In genomic region chr13:28089065-28089464, GRCh38 we compare ENCODE assay signal across 18 cellular contexts. TPM values are rescaled to one million over a fixed set of nuclear protein-coding genes. Genes with fewer than 3 reads are reported as not detected.
A peak's percentile ranks its signal among the peaks of the same experiment; 100 is the strongest.
DNase-seq lines count a peak whose midpoint lies in the region; ATAC-seq, FAIRE-seq and TF ChIP-seq lines count a peak whose summit lies in the region.
"Had no signal": no experiment of that assay in that cellular context is flagged by ENCODE, and none has a peak within 500 bp of the region (broad histone marks: within the 10 kb centered on the region; RNA-seq: fewer than 3 reads in every experiment).

No MANE protein-coding gene starts in this region.

- H3K36me3 ChIP-seq in body of pancreas (replicated peaks in 1 of 2; ENCODE audit: insufficient read depth in 1 of 2, low read depth in 2 of 2) = no peaks in the 10 kb centered on the region
- H3K36me3 ChIP-seq in pancreas = no peaks in the 10 kb centered on the region
- H3K36me3 ChIP-seq in effector memory CD4-positive, alpha-beta T cell (ENCODE audit: control insufficient read depth, insufficient read depth, low read length) = no peaks in the 10 kb centered on the region
- no peaks in the 10 kb centered on the region for H3K36me3 ChIP-seq in osteoblast (ENCODE audit: insufficient read depth, low read length)
- H3K36me3 ChIP-seq: BLaER1, HAP-1 had no signal

- FAIRE-seq in pancreas (lab: Jason Lieb, UNC) = no peak
- FAIRE-seq: GM19239, HepG2 had no signal

- no peak for TF ChIP-seq POLR2A in body of pancreas (IDR thresholded peaks at IDR 0.05)

- no peak overlapping the region for H2AFZ ChIP-seq in osteoblast (ENCODE audit: low read length)

- TF ChIP-seq CTCF in body of pancreas (IDR thresholded peaks at IDR 0.05) (no peak), pancreas (IDR thresholded peaks at IDR 0.05) (no peak), osteoblast (IDR thresholded peaks at IDR 0.05; ENCODE audit: extremely low read depth, low read depth, low read length) (no peak)

- WGBS in body of pancreas, 2 donors = 0 to 15% methylated on average over 1 of the region's 1 CpG
- WGBS in pancreas, 2 donors = 13% methylated on average over 1 of the region's 1 CpG

- H3K27ac ChIP-seq in body of pancreas = peak overlapping the region in 3 of 4 donors; percentile 19 to 62 (median 49)
- peak overlapping the region in 3 of 4 donors; percentile 2 to 52 (median 33) for H3K27ac ChIP-seq in pancreas
- H3K27ac ChIP-seq in effector memory CD4-positive, alpha-beta T cell (ENCODE audit: insufficient read depth, low read length, poor library complexity, severe bottlenecking) = no peak overlapping the region
- H3K27ac ChIP-seq in osteoblast (ENCODE audit: low read depth, low read length) = no peak overlapping the region
- H3K27ac ChIP-seq: BLaER1 had no signal

- H4K20me1 ChIP-seq in osteoblast (ENCODE audit: insufficient read depth, low read length) = no peaks in the 10 kb centered on the region
- H4K20me1 ChIP-seq: BLaER1 had no signal

- no peaks in the 10 kb centered on the region for H3K9me3 ChIP-seq in body of pancreas
- H3K9me3 ChIP-seq in pancreas = no peaks in the 10 kb centered on the region
- H3K9me3 ChIP-seq in effector memory CD4-positive, alpha-beta T cell (ENCODE audit: control insufficient read depth, low read length) = no peaks in the 10 kb centered on the region
- H3K9me3 ChIP-seq in osteoblast (ENCODE audit: low read depth, low read length) = no peaks in the 10 kb centered on the region
- H3K9me3 ChIP-seq: HAP-1 had no signal

- no peaks in the 10 kb centered on the region for H3K79me2 ChIP-seq in osteoblast (ENCODE audit: insufficient read depth, low read length)

- peaks cover 22% of the 10 kb centered on the region for H3K4me1 ChIP-seq in body of pancreas
- H3K4me1 ChIP-seq in pancreas = peaks cover 3 to 5% (median 4%) of the 10 kb centered on the region in 3 donors
- no peaks in the 10 kb centered on the region for H3K4me1 ChIP-seq in effector memory CD4-positive, alpha-beta T cell (ENCODE audit: control insufficient read depth, insufficient read depth, low read length, poor library complexity, severe bottlenecking)
- H3K4me1 ChIP-seq in osteoblast (ENCODE audit: insufficient read depth, low read length) = no peaks in the 10 kb centered on the region
- H3K4me1 ChIP-seq: HAP-1 had no signal

- intact Hi-C loops in body of pancreas (cut with DNase I) (no loop called here), pancreas (cut with DNase I) (no loop called here)

- H3K27me3 ChIP-seq in body of pancreas (no peaks in the 10 kb centered on the region), pancreas (no peaks in the 10 kb centered on the region), osteoblast (ENCODE audit: insufficient read depth, low read length) (no peaks in the 10 kb centered on the region)
- H3K27me3 ChIP-seq in effector memory CD4-positive, alpha-beta T cell (replicated peaks; ENCODE audit: control insufficient read depth, insufficient read depth, low read length, poor library complexity, severe bottlenecking) = no peaks in the 10 kb centered on the region
- H3K27me3 ChIP-seq: BLaER1 had no signal

- H3K4me3 ChIP-seq in body of pancreas = no peak overlapping the region
- H3K4me3 ChIP-seq in pancreas = no peak overlapping the region
- H3K4me3 ChIP-seq in effector memory CD4-positive, alpha-beta T cell (ENCODE audit: insufficient read depth, low read depth, low read length, poor library complexity, severe bottlenecking) = no peak overlapping the region
- no peak overlapping the region for H3K4me3 ChIP-seq in osteoblast (ENCODE audit: insufficient read depth, low read length)
- H3K4me3 ChIP-seq: BLaER1, HAP-1 had no signal

- ATAC-seq in GM18520 (IDR thresholded peaks at IDR 0.05; ENCODE audit: unreplicated experiment) = peak; percentile 73
- peak; percentile 91 for ATAC-seq in body of pancreas
- peak; percentile 90 to 97 (median 93) for ATAC-seq in pancreas
- ATAC-seq: HepG2 had no signal

- DNase-seq in NCI-H748 (lab: John Stamatoyannopoulos, UW; ENCODE audit: unreplicated experiment) = peak; percentile 31
- no peak for DNase-seq in NCI-H748 treated with DMSO at 0.1 percent for 48 hours (lab: John Stamatoyannopoulos, UW)
- DNase-seq in body of pancreas = peak in 2 of 4 donors; percentile 25 to 54
- DNase-seq in pancreas = peak in 2 of 6 donors; percentile 38 to 41
- DNase-seq in activated naive CD4-positive, alpha-beta T cell treated with Interleukin-2 at 50 U/mL for 16 hours = no peak
- no peak for DNase-seq in effector memory CD4-positive, alpha-beta T cell
- DNase-seq in osteoblast (ENCODE audit: insufficient read length, low spot score, missing footprints) = no peak
- DNase-seq: 8988T; CD4-positive, alpha-beta memory T cell; DMS153; DND-41; EL had no signal

- H3K4me2 ChIP-seq in osteoblast (ENCODE audit: insufficient read depth, low read length) = no peak overlapping the region
- H3K4me2 ChIP-seq: BLaER1 had no signal

RNA-seq across cellular contexts. Expression of gene FLT3, which starts 11.3 kb away (rescaled TPM):
- total RNA-seq in body of pancreas = 1 to 10 TPM; 2.0 to 4.2 TPM
- 1 to 10 TPM; 2.6 to 4.0 (median 3.3) TPM for total RNA-seq in pancreas
- polyA plus RNA-seq in pancreas = 1 to 10 TPM; 2.3 to 3.9 TPM
- not detected in 2 replicates for total RNA-seq in osteoblast
- total RNA-seq: CD4-positive, alpha-beta memory T cell; G401; HepG2 had no signal
- polyA plus RNA-seq: CD4-positive, alpha-beta memory T cell; HepG2 had no signal

RNA-seq across cellular contexts. Expression of gene PAN3, which starts 49.3 kb away (rescaled TPM):
- total RNA-seq in body of pancreas (10 to 100 TPM; 31.4 to 36.3 TPM), pancreas (10 to 100 TPM; 12.4 to 26.4 (median 16.2) TPM), osteoblast (27.5 and 31.8 TPM in 2 replicates)
- polyA plus RNA-seq in pancreas = 10 to 100 TPM; 16.3 to 21.7 TPM

Comparison
In these comparisons a context has a peak if more than half of its experiments do, and no peak if none do; other contexts are left out.
1. H3K27ac ChIP-seq: peak in body of pancreas (3 of 4) and pancreas (3 of 4); none in effector memory CD4-positive, alpha-beta T cell (single experiment) and osteoblast (single experiment).
2. Peak in every context shown above with its lines, with median percentiles within 50 percentile points of each other: ATAC-seq.